In genomic region chr2:150705357-150705756, GRCh38 we compare ENCODE assay signal across 19 cellular contexts.
"Had no signal": no experiment of that assay in that cellular context is flagged by ENCODE, and none has a peak within 500 bp of the region (broad histone marks: within the 10 kb centered on the region; RNA-seq: fewer than 3 reads in every experiment).

No MANE protein-coding gene starts in this region.

- H3K4me3 ChIP-seq: coronary artery, hepatocyte, mucosa of descending colon, neural progenitor cell, ovary, psoas muscle, tibial nerve had no signal

- H3K4me1 ChIP-seq: psoas muscle had no signal

- H3K36me3 Mint-ChIP-seq: activated naive CD8-positive, alpha-beta T cell treated with anti-CD3 and anti-CD28 coated beads for 36 hours; naive B cell; neural progenitor cell had no signal

- H3K27me3 Mint-ChIP-seq: activated CD4-positive, alpha-beta T cell treated with anti-CD3 and anti-CD28 coated beads for 36 hours; activated naive CD8-positive, alpha-beta T cell treated with anti-CD3 and anti-CD28 coated beads for 36 hours; central memory CD8-positive, alpha-beta T cell; naive B cell had no signal

- H3K79me2 ChIP-seq: hepatocyte had no signal

- ATAC-seq: activated CD4-positive, alpha-beta T cell treated with anti-CD3 and anti-CD28 coated beads for 36 hours; mucosa of descending colon; psoas muscle; right cardiac atrium; stimulated activated naive CD8-positive, alpha-beta T cell treated with anti-CD3 and anti-CD28 coated beads, Interleukin-15, Interleukin-2, amounts not matched to agents 100 U/mL and 50 U/mL, for 24 hours had no signal

- H3K27ac ChIP-seq: brain microvascular endothelial cell, coronary artery, hepatocyte, neural progenitor cell, ovary, psoas muscle, tibial nerve had no signal

- DNase-seq: activated CD4-positive, alpha-beta T cell treated with anti-CD3 and anti-CD28 coated beads for 36 hours; activated CD4-positive, alpha-beta T cell treated with anti-CD3 and anti-CD28 coated beads, Interleukin-2, amount 50 U/mL, for 48 hours; activated naive CD8-positive, alpha-beta T cell treated with anti-CD3 and anti-CD28 coated beads for 36 hours; activated T-cell treated with anti-CD3 and anti-CD28 coated beads for 4 hours; amniotic stem cell; brain microvascular endothelial cell; mesenchymal stem cell; mucosa of descending colon; naive B cell; ovary; psoas muscle; right cardiac atrium; stimulated activated naive CD8-positive, alpha-beta T cell treated with anti-CD3 and anti-CD28 coated beads, Interleukin-15, Interleukin-2, amounts not matched to agents 100 U/mL and 50 U/mL, for 24 hours had no signal

- H3K9ac ChIP-seq: neural progenitor cell had no signal

- H3K4me2 ChIP-seq: hepatocyte, neural progenitor cell had no signal

- H3K27me3 ChIP-seq: brain microvascular endothelial cell, hepatocyte, neural progenitor cell, ovary, tibial nerve had no signal

- H3K9me3 Mint-ChIP-seq: activated naive CD8-positive, alpha-beta T cell treated with anti-CD3 and anti-CD28 coated beads for 36 hours; central memory CD8-positive, alpha-beta T cell; neural progenitor cell; T-helper 2 cell treated with Interferon-gamma antibody and Interleukin-4, amounts not matched to agents 5 μg/mL and 100 μg/mL, for 36 hours had no signal

- H3K9me3 ChIP-seq: mucosa of descending colon, ovary, psoas muscle, tibial nerve had no signal

- H3K27ac Mint-ChIP-seq: activated CD4-positive, alpha-beta T cell treated with anti-CD3 and anti-CD28 coated beads for 36 hours; activated naive CD8-positive, alpha-beta T cell treated with anti-CD3 and anti-CD28 coated beads for 36 hours; naive B cell; neural progenitor cell; T-helper 2 cell treated with Interferon-gamma antibody and Interleukin-4, amounts not matched to agents 5 μg/mL and 100 μg/mL, for 36 hours had no signal

- H3K4me3 Mint-ChIP-seq: activated CD4-positive, alpha-beta T cell treated with anti-CD3 and anti-CD28 coated beads for 36 hours; activated naive CD8-positive, alpha-beta T cell treated with anti-CD3 and anti-CD28 coated beads for 36 hours; central memory CD8-positive, alpha-beta T cell; naive B cell; neural progenitor cell; T-helper 2 cell treated with Interferon-gamma antibody and Interleukin-4, amounts not matched to agents 5 μg/mL and 100 μg/mL, for 36 hours had no signal

- H3K4me1 Mint-ChIP-seq: activated CD4-positive, alpha-beta T cell treated with anti-CD3 and anti-CD28 coated beads for 36 hours; activated naive CD8-positive, alpha-beta T cell treated with anti-CD3 and anti-CD28 coated beads for 36 hours; central memory CD8-positive, alpha-beta T cell; naive B cell had no signal

- H2AFZ ChIP-seq: hepatocyte, neural progenitor cell had no signal

- H3K36me3 ChIP-seq: brain microvascular endothelial cell, neural progenitor cell, ovary, tibial nerve had no signal
